Comparison of ENCODE assay signal across 8 cellular contexts in genomic region chr14:63896278-63896720, GRCh38. TPM values are rescaled to one million over a fixed set of nuclear protein-coding genes. Genes with fewer than 3 reads are reported as not detected.
DNase-seq lines count a peak whose midpoint lies in the region; TF ChIP-seq lines count a peak whose summit lies in the region.

No MANE protein-coding gene starts in this region.

- no peak for TF ChIP-seq CTCF in A673 (conservative IDR thresholded peaks at IDR 0.05; ENCODE audit: low read depth, low read length)
- TF ChIP-seq CTCF in choroid plexus epithelial cell (conservative IDR thresholded peaks at IDR 0.05; ENCODE audit: low read depth, low read length) = no peak

- H3K79me1 ChIP-seq in mesenchymal stem cell (replicated peaks; ENCODE audit: low read length, poor library complexity, severe bottlenecking) = peaks cover 7% of the 10 kb centered on the region

- intact Hi-C loops in A673 (cut with micrococcal nuclease; ENCODE audit: unreplicated experiment) = no loop called here

- DNase-seq in A673 (ENCODE audit: low spot score) (no peak), NCI-H1048 (lab: John Stamatoyannopoulos, UW) (peak; percentile 34), choroid plexus epithelial cell (ENCODE audit: low read depth) (peak; percentile 96), mesenchymal stem cell (peak; percentile 36), NCI-H446 treated with DMSO at 0.1 percent for 48 hours (lab: John Stamatoyannopoulos, UW) (no peak), hypothalamus (lab: John Stamatoyannopoulos, UW) (no peak), caudate nucleus (lab: John Stamatoyannopoulos, UW) (no peak), KBM-7 (no peak)

- H3K27ac ChIP-seq in A673 (ENCODE audit: low read depth, low read length, poor library complexity, severe bottlenecking) (peak overlapping the region; percentile 25), mesenchymal stem cell (ENCODE audit: low read length, poor library complexity, severe bottlenecking) (peak overlapping the region; percentile 93), caudate nucleus (ENCODE audit: low read depth, low read length) (no peak overlapping the region)

- H2AFZ ChIP-seq in mesenchymal stem cell (ENCODE audit: low read depth, low read length) = no peak overlapping the region

- H3K27me3 ChIP-seq in A673 (replicated peaks; ENCODE audit: insufficient read depth, low read depth, low read length, poor library complexity) (no peaks in the 10 kb centered on the region), mesenchymal stem cell (ENCODE audit: control insufficient read depth in 1 of 2, insufficient read depth in 1 of 2, low read length in 2 of 2) (no peaks in the 10 kb centered on the region)

- no peak overlapping the region for H3K23ac ChIP-seq in mesenchymal stem cell (ENCODE audit: low read length in 2 of 2)

- no peak overlapping the region for H4K91ac ChIP-seq in mesenchymal stem cell (ENCODE audit: low read length)

- H3K4me1 ChIP-seq in A673 (ENCODE audit: insufficient read depth, low read length, poor library complexity, severe bottlenecking) (peaks cover 12% of the 10 kb centered on the region), mesenchymal stem cell (ENCODE audit: control insufficient read depth, insufficient read depth, low read depth, low read length) (peaks cover 23% of the 10 kb centered on the region)

- H3K14ac ChIP-seq in mesenchymal stem cell (ENCODE audit: low read length in 2 of 2) = no peak overlapping the region

- H4K8ac ChIP-seq in mesenchymal stem cell (ENCODE audit: low read length) = no peak overlapping the region

- no peak overlapping the region for H3K18ac ChIP-seq in mesenchymal stem cell (ENCODE audit: low read depth in 1 of 2, low read length in 2 of 2)

- H2BK12ac ChIP-seq in mesenchymal stem cell (ENCODE audit: low read length in 2 of 2) = no peak overlapping the region

- H3K9me3 ChIP-seq in A673 (ENCODE audit: low read depth, low read length, poor library complexity, severe bottlenecking) (no peaks in the 10 kb centered on the region), mesenchymal stem cell (ENCODE audit: control insufficient read depth, low read length) (no peaks in the 10 kb centered on the region)

- H2BK15ac ChIP-seq in mesenchymal stem cell (ENCODE audit: low read depth, poor library complexity, severe bottlenecking) = no peak overlapping the region

- 67% methylated on average over 3 of the region's 4 CpGs for WGBS in mesenchymal stem cell

- no peaks in the 10 kb centered on the region for H3K36me3 ChIP-seq in A673 (ENCODE audit: insufficient read depth, low read length, poor library complexity, severe bottlenecking)
- H3K36me3 ChIP-seq in mesenchymal stem cell (ENCODE audit: control insufficient read depth in 1 of 2, insufficient read depth in 2 of 2, low read depth in 1 of 2, low read length in 2 of 2) = no peaks in the 10 kb centered on the region

- CTCF ChIA-PET in A673 (lab: Charles Lee) = no interaction called here

- no peak overlapping the region for H3K4ac ChIP-seq in mesenchymal stem cell (ENCODE audit: low read depth in 1 of 2, low read length in 2 of 2)

- no peak overlapping the region for H2BK120ac ChIP-seq in mesenchymal stem cell (ENCODE audit: low read depth, low read length)

- H3K4me2 ChIP-seq in mesenchymal stem cell (ENCODE audit: low read length, poor library complexity, severe bottlenecking) = peak overlapping the region; percentile 50

- no TSS peak for BruUV-seq in A673 (replicated peaks; lab: Mats Ljungman, UMichigan)

- in situ Hi-C loops in KBM-7 (cut with MboI; ENCODE audit: low pct_unique_long_range_greater_than_20kb, low sequenced_read_pairs) = no loop called here

- H2AK5ac ChIP-seq in mesenchymal stem cell (ENCODE audit: low read length, severe bottlenecking) = no peak overlapping the region

- H3K4me3 ChIP-seq in A673 (ENCODE audit: low read depth, low read length, poor library complexity, severe bottlenecking) (no peak overlapping the region), choroid plexus epithelial cell (ENCODE audit: low read depth, low read length) (no peak overlapping the region), mesenchymal stem cell (ENCODE audit: insufficient read depth in 1 of 2, low read depth in 1 of 2, low read length in 2 of 2) (no peak overlapping the region)

- peak overlapping the region; percentile 7 for H3K9ac ChIP-seq in mesenchymal stem cell (ENCODE audit: low read length)

- peak overlapping the region; percentile 74 for H2BK5ac ChIP-seq in mesenchymal stem cell (ENCODE audit: low read depth, low read length, poor library complexity, severe bottlenecking)

- POLR2A ChIA-PET in A673 (lab: Charles Lee; ENCODE audit: low non-redundant PET) = no interaction called here

RNA-seq across cellular contexts. Expression of gene SYNE2, which starts 43.5 kb away (rescaled TPM):
- 68.2 and 79.9 TPM in 2 replicates for total RNA-seq in A673 (2021)
- 5.6 TPM for polyA plus RNA-seq in mesenchymal stem cell (2013, experiment 1 of 2)
- 6.4 TPM for polyA plus RNA-seq in mesenchymal stem cell (2013, experiment 2 of 2)

Comparison
In these comparisons a context has a peak if more than half of its experiments do, and no peak if none do; other contexts are left out.
1. DNase-seq: peak in NCI-H1048 (single experiment), choroid plexus epithelial cell (single experiment) and mesenchymal stem cell (single experiment); none in A673 (single experiment), NCI-H446 treated with DMSO at 0.1 percent for 48 hours (single experiment), hypothalamus (0 of 51), caudate nucleus (0 of 61) and KBM-7 (single experiment).